1 cellular context compared by ENCODE assay signal in the genomic region with DNA sequence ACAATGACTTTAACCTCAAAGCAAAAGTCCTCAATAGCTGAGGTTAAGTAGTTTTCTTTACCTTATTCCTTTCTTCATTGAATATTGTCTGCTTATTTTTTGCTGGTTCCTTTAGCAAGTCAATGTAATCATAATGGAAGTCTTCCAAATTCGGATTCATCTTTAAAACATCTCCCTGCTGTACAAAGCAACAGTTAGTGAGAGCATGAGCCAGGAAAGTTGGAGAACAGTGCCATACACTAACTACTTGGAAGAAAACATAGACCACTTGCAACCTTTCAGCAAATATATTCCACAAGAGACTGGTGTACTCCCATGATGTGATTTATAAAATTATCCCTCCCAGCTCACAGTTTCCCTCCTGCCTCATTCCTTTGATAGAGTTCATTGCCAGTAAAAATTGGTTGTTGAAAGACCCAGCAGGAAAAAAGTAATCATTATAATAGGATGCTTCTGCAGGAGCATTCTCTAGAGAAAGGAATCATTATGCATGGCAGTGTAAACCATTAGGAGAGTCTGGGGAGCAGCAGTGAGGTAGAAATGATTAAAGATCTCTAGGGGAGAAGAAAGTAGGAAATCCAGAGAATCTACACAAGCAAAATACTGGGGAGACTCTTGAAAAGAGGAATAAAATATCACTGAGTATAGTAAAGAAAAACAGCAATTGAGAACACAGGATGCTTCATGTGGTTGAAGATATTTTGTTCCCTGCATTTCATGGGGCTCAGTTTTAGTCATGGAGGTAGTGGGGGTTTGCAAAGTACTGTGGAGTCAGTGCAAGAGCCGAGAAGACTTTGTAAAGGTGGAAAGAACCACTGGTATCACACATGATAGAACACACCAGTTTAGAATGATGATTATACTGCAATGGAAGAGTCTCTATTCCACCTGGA.
TF ChIP-seq lines count a peak whose summit lies in the region.

No MANE protein-coding gene starts in this region.

TF ChIP-seq in GM12878, 131 proteins besides CTCF, POLR2A, EP300 and RAD21 (continued from another document):
- TF ChIP-seq, protein P1, sequence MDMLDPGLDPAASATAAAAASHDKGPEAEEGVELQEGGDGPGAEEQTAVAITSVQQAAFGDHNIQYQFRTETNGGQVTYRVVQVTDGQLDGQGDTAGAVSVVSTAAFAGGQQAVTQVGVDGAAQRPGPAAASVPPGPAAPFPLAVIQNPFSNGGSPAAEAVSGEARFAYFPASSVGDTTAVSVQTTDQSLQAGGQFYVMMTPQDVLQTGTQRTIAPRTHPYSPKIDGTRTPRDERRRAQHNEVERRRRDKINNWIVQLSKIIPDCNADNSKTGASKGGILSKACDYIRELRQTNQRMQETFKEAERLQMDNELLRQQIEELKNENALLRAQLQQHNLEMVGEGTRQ (IDR thresholded peaks at IDR 0.05; ENCODE audit: borderline replicate concordance, low read depth, low read length) = no peak
- TF ChIP-seq RFX5 (IDR thresholded peaks at IDR 0.05; ENCODE audit: low read depth, low read length) (no peak), RB1 (IDR thresholded peaks at IDR 0.05; ENCODE audit: borderline replicate concordance) (no peak), SMC3 (IDR thresholded peaks at IDR 0.05; ENCODE audit: borderline replicate concordance, low read length) (no peak), SMARCA5 (IDR thresholded peaks at IDR 0.05) (no peak), IKZF2 (IDR thresholded peaks at IDR 0.05) (no peak)
- TF ChIP-seq, protein P2, sequence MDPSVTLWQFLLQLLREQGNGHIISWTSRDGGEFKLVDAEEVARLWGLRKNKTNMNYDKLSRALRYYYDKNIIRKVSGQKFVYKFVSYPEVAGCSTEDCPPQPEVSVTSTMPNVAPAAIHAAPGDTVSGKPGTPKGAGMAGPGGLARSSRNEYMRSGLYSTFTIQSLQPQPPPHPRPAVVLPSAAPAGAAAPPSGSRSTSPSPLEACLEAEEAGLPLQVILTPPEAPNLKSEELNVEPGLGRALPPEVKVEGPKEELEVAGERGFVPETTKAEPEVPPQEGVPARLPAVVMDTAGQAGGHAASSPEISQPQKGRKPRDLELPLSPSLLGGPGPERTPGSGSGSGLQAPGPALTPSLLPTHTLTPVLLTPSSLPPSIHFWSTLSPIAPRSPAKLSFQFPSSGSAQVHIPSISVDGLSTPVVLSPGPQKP (IDR thresholded peaks at IDR 0.05; ENCODE audit: low read depth, low read length) = no peak
- TF ChIP-seq, protein P3, sequence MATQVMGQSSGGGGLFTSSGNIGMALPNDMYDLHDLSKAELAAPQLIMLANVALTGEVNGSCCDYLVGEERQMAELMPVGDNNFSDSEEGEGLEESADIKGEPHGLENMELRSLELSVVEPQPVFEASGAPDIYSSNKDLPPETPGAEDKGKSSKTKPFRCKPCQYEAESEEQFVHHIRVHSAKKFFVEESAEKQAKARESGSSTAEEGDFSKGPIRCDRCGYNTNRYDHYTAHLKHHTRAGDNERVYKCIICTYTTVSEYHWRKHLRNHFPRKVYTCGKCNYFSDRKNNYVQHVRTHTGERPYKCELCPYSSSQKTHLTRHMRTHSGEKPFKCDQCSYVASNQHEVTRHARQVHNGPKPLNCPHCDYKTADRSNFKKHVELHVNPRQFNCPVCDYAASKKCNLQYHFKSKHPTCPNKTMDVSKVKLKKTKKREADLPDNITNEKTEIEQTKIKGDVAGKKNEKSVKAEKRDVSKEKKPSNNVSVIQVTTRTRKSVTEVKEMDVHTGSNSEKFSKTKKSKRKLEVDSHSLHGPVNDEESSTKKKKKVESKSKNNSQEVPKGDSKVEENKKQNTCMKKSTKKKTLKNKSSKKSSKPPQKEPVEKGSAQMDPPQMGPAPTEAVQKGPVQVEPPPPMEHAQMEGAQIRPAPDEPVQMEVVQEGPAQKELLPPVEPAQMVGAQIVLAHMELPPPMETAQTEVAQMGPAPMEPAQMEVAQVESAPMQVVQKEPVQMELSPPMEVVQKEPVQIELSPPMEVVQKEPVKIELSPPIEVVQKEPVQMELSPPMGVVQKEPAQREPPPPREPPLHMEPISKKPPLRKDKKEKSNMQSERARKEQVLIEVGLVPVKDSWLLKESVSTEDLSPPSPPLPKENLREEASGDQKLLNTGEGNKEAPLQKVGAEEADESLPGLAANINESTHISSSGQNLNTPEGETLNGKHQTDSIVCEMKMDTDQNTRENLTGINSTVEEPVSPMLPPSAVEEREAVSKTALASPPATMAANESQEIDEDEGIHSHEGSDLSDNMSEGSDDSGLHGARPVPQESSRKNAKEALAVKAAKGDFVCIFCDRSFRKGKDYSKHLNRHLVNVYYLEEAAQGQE (IDR thresholded peaks at IDR 0.05; ENCODE audit: low read depth, low read length) = no peak
- TF ChIP-seq, protein P4, sequence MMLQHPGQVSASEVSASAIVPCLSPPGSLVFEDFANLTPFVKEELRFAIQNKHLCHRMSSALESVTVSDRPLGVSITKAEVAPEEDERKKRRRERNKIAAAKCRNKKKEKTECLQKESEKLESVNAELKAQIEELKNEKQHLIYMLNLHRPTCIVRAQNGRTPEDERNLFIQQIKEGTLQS (IDR thresholded peaks at IDR 0.05; ENCODE audit: borderline replicate concordance, extremely low read depth, low read depth, low read length) = no peak
- TF ChIP-seq, protein P5, sequence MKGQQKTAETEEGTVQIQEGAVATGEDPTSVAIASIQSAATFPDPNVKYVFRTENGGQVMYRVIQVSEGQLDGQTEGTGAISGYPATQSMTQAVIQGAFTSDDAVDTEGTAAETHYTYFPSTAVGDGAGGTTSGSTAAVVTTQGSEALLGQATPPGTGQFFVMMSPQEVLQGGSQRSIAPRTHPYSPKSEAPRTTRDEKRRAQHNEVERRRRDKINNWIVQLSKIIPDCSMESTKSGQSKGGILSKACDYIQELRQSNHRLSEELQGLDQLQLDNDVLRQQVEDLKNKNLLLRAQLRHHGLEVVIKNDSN (IDR thresholded peaks at IDR 0.05; ENCODE audit: borderline replicate concordance, extremely low read length, insufficient read depth, low read depth, low read length) = no peak
